4 cellular contexts compared by ENCODE assay signal in genomic region chr5:732754-733454, GRCh38. TPM values are rescaled to one million over a fixed set of nuclear protein-coding genes. Genes with fewer than 3 reads are reported as not detected.
"Had no signal": no experiment of that assay in that cellular context is flagged by ENCODE, and none has a peak within 500 bp of the region (broad histone marks: within the 10 kb centered on the region; RNA-seq: fewer than 3 reads in every experiment).

No MANE protein-coding gene starts in this region.

RNA-seq across cellular contexts. Expression of gene TPPP, which starts 39.8 kb away (rescaled TPM):
- total RNA-seq: OCI-LY7, SJSA1 had no signal

RNA-seq across cellular contexts. Expression of gene ZDHHC11B, which starts 51.6 kb away (rescaled TPM):
- total RNA-seq: RPMI7951, SJSA1 had no signal
- polyA plus RNA-seq: SK-N-SH had no signal
